In the genomic region with DNA sequence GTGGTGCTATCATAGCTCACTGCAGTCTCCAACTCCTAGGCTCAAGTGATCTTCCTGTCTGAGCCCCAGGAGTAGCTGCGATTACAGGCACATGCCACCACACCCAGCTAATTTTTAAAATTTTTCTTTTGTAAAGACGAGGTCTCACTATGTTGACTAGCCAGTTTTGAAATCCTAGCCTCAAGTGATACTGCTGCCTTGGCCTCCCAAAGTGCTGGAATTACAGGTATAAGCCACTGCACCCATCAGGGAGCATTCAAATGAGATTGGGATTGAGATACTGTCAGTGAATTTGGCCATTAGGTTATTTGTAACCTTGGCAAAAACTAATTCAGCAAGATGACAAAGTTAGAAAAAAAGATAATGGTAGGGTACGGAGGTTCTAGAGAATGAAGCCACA, we compare ENCODE assay signal across 33 cellular contexts.
"Had no signal": no experiment of that assay in that cellular context is flagged by ENCODE, and none has a peak within 500 bp of the region (broad histone marks: within the 10 kb centered on the region; RNA-seq: fewer than 3 reads in every experiment).

No MANE protein-coding gene starts in this region.

- H3K9me3 Mint-ChIP-seq: activated CD4-positive, alpha-beta T cell treated with anti-CD3 and anti-CD28 coated beads, Interleukin-2, amount 10 ng/mL, durations not matched to agents 24 days and 14 days; activated naive CD4-positive, alpha-beta T cell treated with anti-CD3 and anti-CD28 coated beads for 36 hours; activated naive CD4-positive, alpha-beta T cell treated with anti-CD3 and anti-CD28 coated beads, Interleukin-2, amount 50 U/mL, for 72 hours; activated T-cell treated with anti-CD3 and anti-CD28 coated beads, Interleukin-2, amount 50 U/mL, for 4 hours; activated T-helper 1 cell treated with anti-CD3 and anti-CD28 coated beads, Interleukin-12 subunit alpha, Interleukin-12 subunit beta, Interleukin-2, Interleukin-4 antibody, amounts not matched to agents 30 ng/mL and 10 ng/mL and 1 ng/mL, durations not matched to agents 14 hours and 24 hours and 36 hours; brain had no signal

- H2AFZ ChIP-seq: PC-9 had no signal

- H3K9me3 ChIP-seq: adrenal gland had no signal

- H3K4me3 Mint-ChIP-seq: activated CD4-positive, alpha-beta T cell treated with anti-CD3 and anti-CD28 coated beads, Interleukin-2, amount 10 ng/mL, durations not matched to agents 24 days and 14 days; activated CD8-positive, alpha-beta T cell treated with anti-CD3 and anti-CD28 coated beads, Interleukin-2, amount 10 ng/mL, durations not matched to agents 7 days and 5 days; activated naive CD4-positive, alpha-beta T cell treated with anti-CD3 and anti-CD28 coated beads for 36 hours; activated T-cell treated with anti-CD3 and anti-CD28 coated beads, Interleukin-2, amount 50 U/mL, for 4 hours; activated T-helper 1 cell treated with anti-CD3 and anti-CD28 coated beads, Interleukin-12 subunit alpha, Interleukin-12 subunit beta, Interleukin-2, Interleukin-4 antibody, amounts not matched to agents 30 ng/mL and 10 ng/mL and 1 ng/mL, durations not matched to agents 14 hours and 24 hours and 36 hours; brain had no signal

- DNase-seq: activated CD4-positive, alpha-beta T cell treated with anti-CD3 and anti-CD28 coated beads for 1 hour; activated CD4-positive, alpha-beta T cell treated with anti-CD3 and anti-CD28 coated beads, Interleukin-2, amount 10 ng/mL, durations not matched to agents 24 days and 14 days; activated CD4-positive, alpha-beta T cell treated with anti-CD3 and anti-CD28 coated beads, Interleukin-2, amount 50 U/mL, for 4 hours; activated CD4-positive, CD25-positive, alpha-beta regulatory T cell; activated CD8-positive, alpha-beta T cell treated with anti-CD3 and anti-CD28 coated beads, Interleukin-2, amount 10 ng/mL, durations not matched to agents 7 days and 5 days; activated gamma-delta T cell treated with Interleukin-2 at 50 U/mL for 16 hours; activated naive CD4-positive, alpha-beta T cell treated with anti-CD3 and anti-CD28 coated beads for 36 hours; activated T-cell treated with anti-CD3 and anti-CD28 coated beads, Interleukin-2, amount 50 U/mL, for 4 hours; adrenal gland; anterior cingulate cortex; NCI-H1092 treated with DMSO at 0.1 percent for 48 hours; NCI-H1417; NCI-H146; NCI-H187; NCI-H2029 treated with DMSO at 0.1 percent for 48 hours; NCI-H2107; NCI-H2171; NCI-H510A; NCI-H526; NCI-H748 treated with DMSO at 0.1 percent for 48 hours; NK-92 treated with Interleukin-12 subunit alpha and Interleukin-12 subunit beta, amount 100 ng/mL, for 24 hours; SIG-M5; SW 1271; T-helper 1 cell; T1000; WERI-Rb-1 had no signal

- H3K27ac Mint-ChIP-seq: activated CD4-positive, alpha-beta T cell treated with anti-CD3 and anti-CD28 coated beads, Interleukin-2, amount 10 ng/mL, durations not matched to agents 24 days and 14 days; activated CD8-positive, alpha-beta T cell treated with anti-CD3 and anti-CD28 coated beads, Interleukin-2, amount 10 ng/mL, durations not matched to agents 7 days and 5 days; activated naive CD4-positive, alpha-beta T cell treated with anti-CD3 and anti-CD28 coated beads for 36 hours; activated naive CD4-positive, alpha-beta T cell treated with anti-CD3 and anti-CD28 coated beads, Interleukin-2, amount 50 U/mL, for 72 hours; activated T-helper 1 cell treated with anti-CD3 and anti-CD28 coated beads, Interleukin-12 subunit alpha, Interleukin-12 subunit beta, Interleukin-2, Interleukin-4 antibody, amounts not matched to agents 30 ng/mL and 10 ng/mL and 1 ng/mL, durations not matched to agents 14 hours and 24 hours and 36 hours; brain had no signal

- H3K27me3 ChIP-seq: adrenal gland had no signal

- H3K4me3 ChIP-seq: adrenal gland, K562, PC-9 had no signal

- H3K4me2 ChIP-seq: PC-9 had no signal

- ATAC-seq: activated CD8-positive, alpha-beta T cell treated with anti-CD3 and anti-CD28 coated beads, Interleukin-2, amount 10 ng/mL, durations not matched to agents 7 days and 5 days; activated naive CD4-positive, alpha-beta T cell treated with anti-CD3 and anti-CD28 coated beads, Interleukin-2, amount 50 U/mL, for 72 hours; activated T-cell treated with anti-CD3 and anti-CD28 coated beads, Interleukin-2, amount 50 U/mL, for 4 hours; K562; Right ventricle myocardium inferior had no signal

- H3K27ac ChIP-seq: adrenal gland, PC-9, RWPE1, WERI-Rb-1 had no signal

- H3K27me3 Mint-ChIP-seq: activated CD4-positive, alpha-beta T cell treated with anti-CD3 and anti-CD28 coated beads, Interleukin-2, amount 10 ng/mL, durations not matched to agents 24 days and 14 days; brain had no signal

- H3K4me1 ChIP-seq: adrenal gland had no signal
